In genomic region chr1:79193211-79194079, GRCh38 we compare ENCODE assay signal across 8 cellular contexts.
DNase-seq lines count a peak whose midpoint lies in the region; ATAC-seq, FAIRE-seq and TF ChIP-seq lines count a peak whose summit lies in the region.

No MANE protein-coding gene starts in this region.

- H3K9me3 Mint-ChIP-seq in CD14-positive monocyte: peaks cover 0 to 5% (median 2%) of the 10 kb centered on the region in 7 donors

- TF ChIP-seq CTCF in BE2C (IDR thresholded peaks at IDR 0.05; ENCODE audit: low read depth, low read length) (no peak), CD14-positive monocyte (IDR thresholded peaks at IDR 0.05) (no peak)

- peak overlapping the region; percentile 69 to 75 for H2BK12ac ChIP-seq in mesenchymal stem cell (ENCODE audit: low read length in 2 of 2)

- peak; percentile 44 for ATAC-seq in HG02981 (IDR thresholded peaks at IDR 0.05; ENCODE audit: unreplicated experiment)

- H3K4ac ChIP-seq in mesenchymal stem cell (ENCODE audit: low read depth in 1 of 2, low read length in 2 of 2): peak overlapping the region in 1 of 2 experiments; percentile 77

- no peak overlapping the region for H3K23ac ChIP-seq in mesenchymal stem cell (ENCODE audit: low read length in 2 of 2)

- H3K9me3 ChIP-seq in mesenchymal stem cell (ENCODE audit: control insufficient read depth, low read length) (no peaks in the 10 kb centered on the region), BE2C (no peaks in the 10 kb centered on the region)

- H3K27me3 Mint-ChIP-seq in CD14-positive monocyte (ENCODE audit: low read depth in 3 of 3): no peaks in the 10 kb centered on the region

- H2BK15ac ChIP-seq in mesenchymal stem cell (ENCODE audit: low read depth, poor library complexity, severe bottlenecking): no peak overlapping the region

- FAIRE-seq in GM19239 (lab: Jason Lieb, UNC): peak; percentile 64

- H2BK120ac ChIP-seq in mesenchymal stem cell (ENCODE audit: low read depth, low read length): no peak overlapping the region

- no peaks in the 10 kb centered on the region for H3K36me3 ChIP-seq in mesenchymal stem cell (ENCODE audit: control insufficient read depth in 1 of 2, insufficient read depth in 2 of 2, low read depth in 1 of 2, low read length in 2 of 2)
- H3K36me3 ChIP-seq in BE2C: no peaks in the 10 kb centered on the region

- no peak overlapping the region for H2BK5ac ChIP-seq in mesenchymal stem cell (ENCODE audit: low read depth, low read length, poor library complexity, severe bottlenecking)

- H3K27me3 ChIP-seq in mesenchymal stem cell (ENCODE audit: control insufficient read depth in 1 of 2, insufficient read depth in 1 of 2, low read length in 2 of 2) (no peaks in the 10 kb centered on the region), BE2C (no peaks in the 10 kb centered on the region)

- no peak overlapping the region for H3K14ac ChIP-seq in mesenchymal stem cell (ENCODE audit: low read length in 2 of 2)

- 42% methylated on average over 4 of the region's 7 CpGs for WGBS in mesenchymal stem cell

- peak overlapping the region in 1 of 2 experiments; percentile 28 for H3K4me3 ChIP-seq in mesenchymal stem cell (ENCODE audit: insufficient read depth in 1 of 2, low read depth in 1 of 2, low read length in 2 of 2)
- H3K4me3 ChIP-seq in BE2C (ENCODE audit: low read depth, low read length): no peak overlapping the region

- intact Hi-C loops in CD14-positive monocyte (cut with micrococcal nuclease): no loop called here

- no peak overlapping the region for H4K8ac ChIP-seq in mesenchymal stem cell (ENCODE audit: low read length)

- H3K79me1 ChIP-seq in mesenchymal stem cell (replicated peaks; ENCODE audit: low read length, poor library complexity, severe bottlenecking): no peaks in the 10 kb centered on the region

- no peak overlapping the region for H2AK5ac ChIP-seq in mesenchymal stem cell (ENCODE audit: low read length, severe bottlenecking)

- peaks cover 4% of the 10 kb centered on the region for H3K4me1 ChIP-seq in mesenchymal stem cell (ENCODE audit: control insufficient read depth, insufficient read depth, low read depth, low read length)
- no peaks in the 10 kb centered on the region for H3K4me1 ChIP-seq in BE2C

- peak overlapping the region; percentile 42 for H3K9ac ChIP-seq in mesenchymal stem cell (ENCODE audit: low read length)

- peak overlapping the region in 1 of 2 experiments; percentile 90 for H3K18ac ChIP-seq in mesenchymal stem cell (ENCODE audit: low read depth in 1 of 2, low read length in 2 of 2)

- H3K4me3 Mint-ChIP-seq in CD14-positive monocyte: no peak overlapping the region

- H2AFZ ChIP-seq in mesenchymal stem cell (ENCODE audit: low read depth, low read length): no peak overlapping the region

- H3K4me2 ChIP-seq in mesenchymal stem cell (ENCODE audit: low read length, poor library complexity, severe bottlenecking): peak overlapping the region; percentile 18

- H3K4me1 Mint-ChIP-seq in CD14-positive monocyte: no peaks in the 10 kb centered on the region

- H3K27ac ChIP-seq in mesenchymal stem cell (ENCODE audit: low read length, poor library complexity, severe bottlenecking): peak overlapping the region; percentile 77

- no peak overlapping the region for H3K27ac Mint-ChIP-seq in CD14-positive monocyte

- no peak overlapping the region for H4K91ac ChIP-seq in mesenchymal stem cell (ENCODE audit: low read length)

- DNase-seq in GM19239 (ENCODE audit: insufficient read length, low spot score) (no peak), RPMI7951 (ENCODE audit: low read depth) (peak; percentile 46), mesenchymal stem cell (peak; percentile 43), NCI-H1694 (lab: John Stamatoyannopoulos, UW) (no peak), NOMO-1 treated with DMSO at 0.1 percent for 48 hours (lab: John Stamatoyannopoulos, UW; ENCODE audit: unreplicated experiment) (no peak), BE2C (no peak), CD14-positive monocyte (ENCODE audit: low spot score) (no peak)

- H3K36me3 Mint-ChIP-seq in CD14-positive monocyte: no peaks in the 10 kb centered on the region

Comparison
In these comparisons a context has a peak if more than half of its experiments do, and no peak if none do; other contexts are left out.
1. DNase-seq: peak in RPMI7951 (single experiment) and mesenchymal stem cell (single experiment); none in GM19239 (single experiment), NCI-H1694 (single experiment), NOMO-1 treated with DMSO at 0.1 percent for 48 hours (single experiment), BE2C (single experiment) and CD14-positive monocyte (single experiment).